Comparison of ENCODE assay signal across 17 cellular contexts in genomic region chr2:40827371-40827770, GRCh38.
"Had no signal": no experiment of that assay in that cellular context is flagged by ENCODE, and none has a peak within 500 bp of the region (broad histone marks: within the 10 kb centered on the region; RNA-seq: fewer than 3 reads in every experiment).

No MANE protein-coding gene starts in this region.

- H3K27ac Mint-ChIP-seq: activated T-helper 17 cell treated with anti-CD3 and anti-CD28 coated beads, Interleukin-2, amount 50 U/mL, for 72 hours; naive thymus-derived CD8-positive, alpha-beta T cell; stimulated activated naive B cell treated with anti-CD40 and anti-IgM and Interleukin-4, amounts not matched to agents 10 μg/mL and 1 μg/mL and 100 μg/mL, for 72 hours had no signal

- H3K27me3 Mint-ChIP-seq: activated T-helper 17 cell treated with anti-CD3 and anti-CD28 coated beads, Interleukin-2, amount 50 U/mL, for 72 hours; naive thymus-derived CD8-positive, alpha-beta T cell; stimulated activated naive B cell treated with anti-CD40 and anti-IgM and Interleukin-4, amounts not matched to agents 10 μg/mL and 1 μg/mL and 100 μg/mL, for 72 hours had no signal

- H3K36me3 ChIP-seq: colonic mucosa, left ventricle myocardium inferior, tibial artery, uterus had no signal

- H3K4me3 Mint-ChIP-seq: activated T-helper 17 cell treated with anti-CD3 and anti-CD28 coated beads, Interleukin-2, amount 50 U/mL, for 72 hours; naive thymus-derived CD8-positive, alpha-beta T cell; stimulated activated naive B cell treated with anti-CD40 and anti-IgM and Interleukin-4, amounts not matched to agents 10 μg/mL and 1 μg/mL and 100 μg/mL, for 72 hours had no signal

- H3K27me3 ChIP-seq: body of pancreas, colonic mucosa, tibial artery, uterus had no signal

- ATAC-seq: activated T-helper 17 cell treated with anti-CD3 and anti-CD28 coated beads, Interleukin-2, amount 50 U/mL, for 72 hours; body of pancreas; esophagus mucosa; naive thymus-derived CD8-positive, alpha-beta T cell; stimulated activated naive B cell treated with anti-CD40 and anti-IgM and Interleukin-4, amounts not matched to agents 10 μg/mL and 1 μg/mL and 100 μg/mL, for 72 hours had no signal

- H3K4me1 ChIP-seq: body of pancreas, colonic mucosa, uterus had no signal

- H3K36me3 Mint-ChIP-seq: naive thymus-derived CD8-positive, alpha-beta T cell; stimulated activated naive B cell treated with anti-CD40 and anti-IgM and Interleukin-4, amounts not matched to agents 10 μg/mL and 1 μg/mL and 100 μg/mL, for 72 hours had no signal

- H3K4me3 ChIP-seq: body of pancreas, colonic mucosa, left ventricle myocardium inferior, tibial artery, uterus had no signal

- H3K4me1 Mint-ChIP-seq: activated T-helper 17 cell treated with anti-CD3 and anti-CD28 coated beads, Interleukin-2, amount 50 U/mL, for 72 hours; stimulated activated naive B cell treated with anti-CD40 and anti-IgM and Interleukin-4, amounts not matched to agents 10 μg/mL and 1 μg/mL and 100 μg/mL, for 72 hours had no signal

- H3K27ac ChIP-seq: body of pancreas, colonic mucosa, left ventricle myocardium inferior, tibial artery, uterus, VCaP had no signal

- H3K9me3 ChIP-seq: body of pancreas, colonic mucosa, left ventricle myocardium inferior, tibial artery, uterus had no signal

- DNase-seq: activated CD4-positive, alpha-beta T cell treated with anti-CD3 and anti-CD28 coated beads, Interleukin-2, amount 50 U/mL, for 48 hours; activated naive CD4-positive, alpha-beta T cell treated with Interleukin-2 at 50 U/mL for 16 hours; body of pancreas; central memory CD4-positive, alpha-beta T cell; colonic mucosa; hippocampal formation; kidney; left ventricle myocardium inferior; naive thymus-derived CD8-positive, alpha-beta T cell; stimulated activated CD4-positive, alpha-beta T cell treated with anti-CD3 and anti-CD28 coated beads, Interleukin-15, amount 100 ng/mL, for 24 hours; stimulated activated CD4-positive, alpha-beta T cell treated with anti-CD3 and anti-CD28 coated beads, Interleukin-4, amount 100 ng/mL, for 1 hour; stimulated activated naive B cell treated with anti-CD40 and anti-IgM and Interleukin-4, amounts not matched to agents 10 μg/mL and 1 μg/mL and 100 μg/mL, for 72 hours; tibial artery; uterus had no signal
